ENCODE assay signal across 18 cellular contexts in the genomic region with DNA sequence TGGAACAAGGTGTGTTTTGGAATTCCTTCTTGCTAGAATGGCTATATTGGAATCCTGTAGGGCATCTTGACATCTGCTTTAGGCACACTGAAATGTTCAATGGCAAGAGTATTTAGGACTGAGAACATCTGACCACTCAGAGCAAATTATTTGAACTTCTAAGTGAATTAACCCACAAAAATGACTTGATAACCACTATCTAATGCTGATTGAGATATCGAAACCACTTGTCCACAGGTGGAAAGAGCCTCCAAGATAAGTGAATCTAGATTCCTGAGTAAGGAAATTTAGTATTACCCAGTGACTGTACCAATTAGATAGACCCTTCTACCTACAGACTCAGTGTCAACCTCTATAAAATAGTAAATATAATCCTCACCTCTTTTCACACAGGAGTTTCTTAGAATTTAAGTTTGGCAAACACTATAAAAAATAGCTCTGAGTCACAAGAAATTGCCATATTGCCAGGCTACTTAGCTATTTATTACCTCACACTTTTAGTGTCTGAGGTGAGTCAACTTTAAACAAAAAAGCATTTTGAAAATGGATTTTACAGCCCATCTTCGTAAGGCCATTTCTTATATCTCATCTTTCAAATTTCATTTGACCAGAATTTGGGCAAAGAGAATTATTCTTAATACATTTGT.
DNase-seq lines count a peak whose midpoint lies in the region; ATAC-seq and TF ChIP-seq lines count a peak whose summit lies in the region.
"Had no signal": no experiment of that assay in that cellular context is flagged by ENCODE, and none has a peak within 500 bp of the region (broad histone marks: within the 10 kb centered on the region; RNA-seq: fewer than 3 reads in every experiment).

No MANE protein-coding gene starts in this region.

- H3K4me2 ChIP-seq in SK-N-SH, result peak overlapping the region; percentile 3; the same call in 1 of the 2 replicates

- H3K27me3 ChIP-seq in SK-N-SH (ENCODE audit: insufficient read depth), result no peaks in the 10 kb centered on the region
- H3K27me3 ChIP-seq in tibial nerve, result no peaks in the 10 kb centered on the region

- DNase-seq in HCEC 1CT, result peak; percentile 74
- DNase-seq in SK-N-SH, result no peak
- peak; percentile 65 for DNase-seq in fibroblast of mammary gland (ENCODE audit: low read depth)
- no peak for DNase-seq in tibial nerve (ENCODE audit: low spot score in 2 of 2)
- no peak for DNase-seq in stimulated activated CD4-positive, alpha-beta T cell treated with anti-CD3 and anti-CD28 coated beads, Interleukin-4, amount 100 ng/mL, for 1 hour
- DNase-seq: activated CD8-positive, alpha-beta memory T cell treated with anti-CD3 and anti-CD28 coated beads for 24 hours; activated T-cell treated with anti-CD3 and anti-CD28 coated beads, Interleukin-2, amount 50 U/mL, for 48 hours; central memory CD4-positive, alpha-beta T cell; COR-L47; glutamatergic neuron; NCI-H146; right cardiac atrium; T1000 had no signal

- H3K27ac ChIP-seq in SK-N-SH (ENCODE audit: low read depth in 2 of 2, low read length in 1 of 2), result peak overlapping the region; percentile 76 to 78; a peak in 3 of 4 replicates
- peak overlapping the region in 3 of 4 donors; percentile 2 to 76 (median 48) for H3K27ac ChIP-seq in tibial nerve

- no peaks in the 10 kb centered on the region for H3K36me3 ChIP-seq in SK-N-SH (replicated peaks in 1 of 2; ENCODE audit: control insufficient read depth in 1 of 2, insufficient read depth in 2 of 2, low read length in 1 of 2)
- no peaks in the 10 kb centered on the region for H3K36me3 ChIP-seq in tibial nerve

- ATAC-seq in GM18502 (IDR thresholded peaks at IDR 0.05; ENCODE audit: poor library complexity, unreplicated experiment) (no peak), HG02938 (IDR thresholded peaks at IDR 0.05; ENCODE audit: unreplicated experiment) (no peak)
- ATAC-seq: activated CD4-positive, CD25-positive, alpha-beta regulatory T cell treated with anti-CD3 and anti-CD28 coated beads, Interleukin-2, amount 50 U/mL, for 24 hours; esophagus mucosa; right cardiac atrium; stimulated activated memory B cell treated with anti-CD40 and anti-IgM and Interleukin-4, amounts not matched to agents 10 μg/mL and 1 μg/mL and 100 μg/mL, for 72 hours had no signal

- peaks cover 24% of the 10 kb centered on the region for H3F3A ChIP-seq in SK-N-SH (replicated peaks; ENCODE audit: insufficient read depth)

- H3K79me2 ChIP-seq in SK-N-SH (ENCODE audit: insufficient read depth), result no peaks in the 10 kb centered on the region

- H3K9me3 ChIP-seq in SK-N-SH (no peaks in the 10 kb centered on the region), tibial nerve (no peaks in the 10 kb centered on the region)

- H3K9me2 ChIP-seq in SK-N-SH, result no peaks in the 10 kb centered on the region

- POLR2A ChIA-PET in SK-N-SH (lab: Yijun Ruan, JAX), result no interaction called here

- TF ChIP-seq CTCF in SK-N-SH (IDR thresholded peaks at IDR 0.05) (no peak), fibroblast of mammary gland (conservative IDR thresholded peaks at IDR 0.05; ENCODE audit: control insufficient read depth, insufficient read depth, low read depth, low read length) (no peak), tibial nerve (IDR thresholded peaks at IDR 0.05) (no peak)

- no peaks in the 10 kb centered on the region for H4K20me1 ChIP-seq in SK-N-SH (ENCODE audit: insufficient read depth)

- TF ChIP-seq POLR2A in tibial nerve (IDR thresholded peaks at IDR 0.05), result no peak

- TF ChIP-seq EP300 in SK-N-SH (IDR thresholded peaks at IDR 0.05; ENCODE audit: borderline replicate concordance in 1 of 2, low read depth in 1 of 2, low read length in 1 of 2) (0 out of 4 replicates have a peak, but pooled peaks of 1 of the 2 experiments have one; percentile 9), tibial nerve (IDR thresholded peaks at IDR 0.05) (no peak)

- H2AFZ ChIP-seq in SK-N-SH (ENCODE audit: low read depth), result no peak overlapping the region

- no peak overlapping the region for H3K9ac ChIP-seq in SK-N-SH

- CTCF ChIA-PET in SK-N-SH (lab: Yijun Ruan, JAX), result no interaction called here

- no peak for TF ChIP-seq RAD21 in SK-N-SH (IDR thresholded peaks at IDR 0.05; ENCODE audit: low read length)

- H3K4me1 ChIP-seq in SK-N-SH (ENCODE audit: control insufficient read depth in 1 of 2, insufficient read depth in 2 of 2, low read depth in 1 of 2, low read length in 1 of 2) (peaks cover 22 to 25% of the 10 kb centered on the region in 2 experiments; a peak in 3 of 4 replicates), tibial nerve (peaks cover 0 to 57% (median 14%) of the 10 kb centered on the region in 4 donors)

- H3K4me3 ChIP-seq in SK-N-SH (ENCODE audit: low read depth in 2 of 2, low read length in 1 of 2) (no peak overlapping the region), fibroblast of mammary gland (ENCODE audit: control insufficient read depth, low read depth, low read length) (no peak overlapping the region), tibial nerve (no peak overlapping the region)

- 79% methylated on average over 2 of the region's 2 CpGs for WGBS in SK-N-SH (ENCODE audit: low lambda C conversion rate)
- 91 to 93% methylated on average over 2 of the region's 2 CpGs for WGBS in tibial nerve, 2 donors

TF ChIP-seq in SK-N-SH, 30 proteins besides CTCF, POLR2A, EP300 and RAD21:
- TF ChIP-seq, protein P1, sequence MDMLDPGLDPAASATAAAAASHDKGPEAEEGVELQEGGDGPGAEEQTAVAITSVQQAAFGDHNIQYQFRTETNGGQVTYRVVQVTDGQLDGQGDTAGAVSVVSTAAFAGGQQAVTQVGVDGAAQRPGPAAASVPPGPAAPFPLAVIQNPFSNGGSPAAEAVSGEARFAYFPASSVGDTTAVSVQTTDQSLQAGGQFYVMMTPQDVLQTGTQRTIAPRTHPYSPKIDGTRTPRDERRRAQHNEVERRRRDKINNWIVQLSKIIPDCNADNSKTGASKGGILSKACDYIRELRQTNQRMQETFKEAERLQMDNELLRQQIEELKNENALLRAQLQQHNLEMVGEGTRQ (IDR thresholded peaks at IDR 0.05; ENCODE audit: borderline replicate concordance, low read depth, low read length), result no peak
- TF ChIP-seq EZH2phosphoT487 (IDR thresholded peaks at IDR 0.05; ENCODE audit: borderline replicate concordance, low read depth) (no peak), RFX5 (IDR thresholded peaks at IDR 0.05; ENCODE audit: low read length) (no peak), NFIC (IDR thresholded peaks at IDR 0.05; ENCODE audit: borderline replicate concordance) (peak; percentile 25; the same call in 1 of the 2 replicates), RCOR1 (IDR thresholded peaks at IDR 0.05; ENCODE audit: low read length) (0 out of 2 replicates have a peak, but pooled peaks have one; percentile 12), CHD2 (IDR thresholded peaks at IDR 0.05; ENCODE audit: low read length, partially characterized antibody) (no peak), TCF12 (IDR thresholded peaks at IDR 0.05) (peak; percentile 40), TAF1 (IDR thresholded peaks at IDR 0.05; ENCODE audit: borderline replicate concordance, low read depth, low read length) (no peak), TEAD4 (IDR thresholded peaks at IDR 0.05; ENCODE audit: borderline replicate concordance, insufficient read depth) (no peak), FOSL2 (IDR thresholded peaks at IDR 0.05; ENCODE audit: borderline replicate concordance, low read depth) (peak; percentile 52), JUND (IDR thresholded peaks at IDR 0.05) (peak; percentile 27; the same call in 1 of the 2 replicates), NRF1 (IDR thresholded peaks at IDR 0.05; ENCODE audit: low read depth, low read length) (no peak)
TF ChIP-seq in SK-N-SH: peak in this region for 5.

Comparison
In these comparisons a context has a peak if more than half of its experiments do, and no peak if none do; other contexts are left out.
1. DNase-seq: peak in HCEC 1CT (single experiment) and fibroblast of mammary gland (single experiment); none in SK-N-SH (single experiment), tibial nerve (0 of 2) and stimulated activated CD4-positive, alpha-beta T cell treated with anti-CD3 and anti-CD28 coated beads, Interleukin-4, amount 100 ng/mL, for 1 hour (single experiment).